ENCODE assay signal across 1 cellular context in the genomic region with DNA sequence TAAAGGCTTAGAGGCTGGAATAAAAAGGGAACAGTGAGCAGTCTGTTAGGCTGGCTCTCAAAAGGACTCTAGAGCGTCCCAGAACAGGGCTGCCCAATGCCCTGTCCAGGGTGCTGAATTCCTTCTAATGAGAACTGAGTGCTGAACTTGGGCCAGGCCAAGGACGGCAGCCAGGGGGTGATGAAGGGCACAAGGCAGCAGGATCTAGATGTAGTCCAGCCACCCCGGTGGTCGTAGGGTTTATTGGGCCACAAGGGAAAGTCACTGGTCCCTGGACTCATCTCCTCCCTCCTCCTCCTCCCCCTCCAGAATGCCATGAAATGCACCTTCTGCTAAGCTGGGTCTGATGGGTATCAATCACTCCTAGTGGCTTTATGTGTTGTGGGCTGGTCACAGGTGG.
TF ChIP-seq lines count a peak whose summit lies in the region.

No MANE protein-coding gene starts in this region.

TF ChIP-seq in endothelial cell of umbilical vein, 7 proteins besides CTCF, POLR2A, EP300 and RAD21 (continued from another document):
- TF ChIP-seq, protein P1, sequence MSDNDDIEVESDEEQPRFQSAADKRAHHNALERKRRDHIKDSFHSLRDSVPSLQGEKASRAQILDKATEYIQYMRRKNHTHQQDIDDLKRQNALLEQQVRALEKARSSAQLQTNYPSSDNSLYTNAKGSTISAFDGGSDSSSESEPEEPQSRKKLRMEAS (IDR thresholded peaks at IDR 0.05; ENCODE audit: insufficient read depth, insufficient read length): no peak
- TF ChIP-seq MYC (IDR thresholded peaks at IDR 0.05; ENCODE audit: low read depth, low read length): no peak
